Comparison of ENCODE assay signal across 20 cellular contexts in genomic region chr14:70916776-70917175, GRCh38. TPM values are rescaled to one million over a fixed set of nuclear protein-coding genes. Genes with fewer than 3 reads are reported as not detected.
A peak's percentile ranks its signal among the peaks of the same experiment; 100 is the strongest.
DNase-seq lines count a peak whose midpoint lies in the region; ATAC-seq and TF ChIP-seq lines count a peak whose summit lies in the region.
"Had no signal": no experiment of that assay in that cellular context is flagged by ENCODE, and none has a peak within 500 bp of the region (broad histone marks: within the 10 kb centered on the region; RNA-seq: fewer than 3 reads in every experiment).

No MANE protein-coding gene starts in this region.

- CTCF ChIA-PET in PC-3 (lab: Charles Lee) (no interaction called here), RWPE1 (lab: Yijun Ruan, JAX) (no interaction called here), Caco-2 (lab: Charles Lee) (no interaction called here)

- H3K27me3 ChIP-seq in PC-3 (ENCODE audit: low read length) = no peaks in the 10 kb centered on the region
- no peaks in the 10 kb centered on the region for H3K27me3 ChIP-seq in effector memory CD4-positive, alpha-beta T cell (replicated peaks; ENCODE audit: control insufficient read depth, insufficient read depth, low read length, poor library complexity, severe bottlenecking)
- H3K27me3 ChIP-seq in Caco-2 (replicated peaks; ENCODE audit: control insufficient read depth, insufficient read depth, low read length) = no peaks in the 10 kb centered on the region

- no peaks in the 10 kb centered on the region for H3K9me2 ChIP-seq in PC-3 (replicated peaks; ENCODE audit: low read length)

- H3K27ac Mint-ChIP-seq in activated naive CD4-positive, alpha-beta T cell treated with anti-CD3 and anti-CD28 coated beads, Interleukin-2, amount 50 U/mL, for 24 hours = peak overlapping the region; percentile 83
- peak overlapping the region; percentile 35 for H3K27ac Mint-ChIP-seq in stimulated activated effector memory CD8-positive, alpha-beta T cell treated with anti-CD3 and anti-CD28 coated beads, Interleukin-12 subunit alpha, Interleukin-12 subunit beta, amount 100 ng/mL, for 72 hours
- no peak overlapping the region for H3K27ac Mint-ChIP-seq in Caco-2 (ENCODE audit: unreplicated experiment)

- H3K4me1 ChIP-seq in PC-3 (ENCODE audit: insufficient read depth, low read length) (peaks cover 32% of the 10 kb centered on the region), Caco-2 (no peaks in the 10 kb centered on the region)
- H3K4me1 ChIP-seq in effector memory CD4-positive, alpha-beta T cell (ENCODE audit: control insufficient read depth, insufficient read depth, low read length, poor library complexity, severe bottlenecking) = peaks cover 52% of the 10 kb centered on the region

- H4K20me1 ChIP-seq in PC-3 (ENCODE audit: low read length) = peaks cover 68% of the 10 kb centered on the region

- H3K9ac ChIP-seq in PC-3 (ENCODE audit: low read length) = no peak overlapping the region

- H3K4me3 ChIP-seq in PC-3 (ENCODE audit: low read length) (no peak overlapping the region), Caco-2 (ENCODE audit: low read depth, low read length) (no peak overlapping the region)
- H3K4me3 ChIP-seq in effector memory CD4-positive, alpha-beta T cell (ENCODE audit: insufficient read depth, low read depth, low read length, poor library complexity, severe bottlenecking) = no peak overlapping the region

- peaks cover 87% of the 10 kb centered on the region for H3K4me1 Mint-ChIP-seq in activated naive CD4-positive, alpha-beta T cell treated with anti-CD3 and anti-CD28 coated beads, Interleukin-2, amount 50 U/mL, for 24 hours
- H3K4me1 Mint-ChIP-seq in stimulated activated effector memory CD8-positive, alpha-beta T cell treated with anti-CD3 and anti-CD28 coated beads, Interleukin-12 subunit alpha, Interleukin-12 subunit beta, amount 100 ng/mL, for 72 hours = peaks cover 76% of the 10 kb centered on the region
- no peaks in the 10 kb centered on the region for H3K4me1 Mint-ChIP-seq in Caco-2 (ENCODE audit: low read depth, unreplicated experiment)

- no peaks in the 10 kb centered on the region for H3K9me3 ChIP-seq in PC-3 (ENCODE audit: low read length)
- H3K9me3 ChIP-seq in effector memory CD4-positive, alpha-beta T cell (ENCODE audit: control insufficient read depth, low read length) = no peaks in the 10 kb centered on the region
- H3K9me3 ChIP-seq in Caco-2 = no peaks in the 10 kb centered on the region

- no peak for TF ChIP-seq CTCF in PC-3 (conservative IDR thresholded peaks at IDR 0.05; ENCODE audit: low read depth, low read length)
- TF ChIP-seq CTCF in RWPE1 (conservative IDR thresholded peaks at IDR 0.05; ENCODE audit: low read depth) = no peak
- TF ChIP-seq CTCF in Caco-2 (IDR thresholded peaks at IDR 0.05; ENCODE audit: insufficient read depth in 1 of 2, low read depth in 1 of 2, low read length in 1 of 2, severe bottlenecking in 1 of 2, unreplicated experiment in 1 of 2) = no peak

- H3K4me2 ChIP-seq in PC-3 (ENCODE audit: low read length) = peak overlapping the region; percentile 40

- no peaks in the 10 kb centered on the region for H3F3A ChIP-seq in PC-3 (ENCODE audit: low read length, unreplicated experiment)

- no peak for ATAC-seq in PC-3
- ATAC-seq in stimulated activated effector memory CD8-positive, alpha-beta T cell treated with anti-CD3 and anti-CD28 coated beads, Interleukin-12 subunit alpha, Interleukin-12 subunit beta, amount 100 ng/mL, for 72 hours = no peak

- peaks cover 8% of the 10 kb centered on the region for H3K36me3 Mint-ChIP-seq in activated naive CD4-positive, alpha-beta T cell treated with anti-CD3 and anti-CD28 coated beads, Interleukin-2, amount 50 U/mL, for 24 hours
- H3K36me3 Mint-ChIP-seq in stimulated activated effector memory CD8-positive, alpha-beta T cell treated with anti-CD3 and anti-CD28 coated beads, Interleukin-12 subunit alpha, Interleukin-12 subunit beta, amount 100 ng/mL, for 72 hours = peaks cover 5% of the 10 kb centered on the region
- H3K36me3 Mint-ChIP-seq in Caco-2 (ENCODE audit: insufficient read depth, unreplicated experiment) = no peaks in the 10 kb centered on the region

- peak overlapping the region; percentile 4 for H3K4me3 Mint-ChIP-seq in activated naive CD4-positive, alpha-beta T cell treated with anti-CD3 and anti-CD28 coated beads, Interleukin-2, amount 50 U/mL, for 24 hours
- peak overlapping the region; percentile 38 for H3K4me3 Mint-ChIP-seq in stimulated activated effector memory CD8-positive, alpha-beta T cell treated with anti-CD3 and anti-CD28 coated beads, Interleukin-12 subunit alpha, Interleukin-12 subunit beta, amount 100 ng/mL, for 72 hours
- H3K4me3 Mint-ChIP-seq in Caco-2 (ENCODE audit: unreplicated experiment) = no peak overlapping the region

- POLR2A ChIA-PET in PC-3 (lab: Charles Lee; ENCODE audit: unreplicated experiment) (no interaction called here), RWPE1 (lab: Yijun Ruan, JAX; ENCODE audit: low non-redundant PET) (no interaction called here), Caco-2 (lab: Charles Lee) (no interaction called here)

- BruUV-seq in PC-3 (replicated peaks; lab: Mats Ljungman, UMichigan) (no TSS peak), Caco-2 (replicated peaks; lab: Mats Ljungman, UMichigan) (no TSS peak)

- no peak overlapping the region for H2AFZ ChIP-seq in PC-3 (ENCODE audit: low read length)

- no peak for DNase-seq in activated naive CD4-positive, alpha-beta T cell treated with Interleukin-2 at 50 U/mL for 16 hours
- DNase-seq in PC-3 (no peak), RWPE1 (ENCODE audit: low spot score) (no peak), cerebellar nuclear complex (lab: John Stamatoyannopoulos, UW) (no peak), Caco-2 (no peak)
- DNase-seq in effector memory CD4-positive, alpha-beta T cell = no peak
- DNase-seq in stimulated activated effector memory CD8-positive, alpha-beta T cell treated with anti-CD3 and anti-CD28 coated beads, Interleukin-12 subunit alpha, Interleukin-12 subunit beta, amount 100 ng/mL, for 72 hours (ENCODE audit: low spot score in 2 of 2) = no peak
- DNase-seq: activated gamma-delta T cell treated with Interleukin-2 at 50 U/mL for 16 hours; Calu3; EL; glutamatergic neuron; H7; MM.1S; NCI-H1694; NCI-H345; NK-92 treated with Interleukin-12 subunit alpha and Interleukin-12 subunit beta, amount 100 ng/mL, for 24 hours; posterior cingulate gyrus; stimulated activated CD4-positive, alpha-beta T cell treated with anti-CD3 and anti-CD28 coated beads, Interleukin-2, amount 100 ng/mL, for 48 hours; substantia nigra had no signal

- H3K9me3 Mint-ChIP-seq in activated naive CD4-positive, alpha-beta T cell treated with anti-CD3 and anti-CD28 coated beads, Interleukin-2, amount 50 U/mL, for 24 hours = peaks cover 4% of the 10 kb centered on the region
- H3K9me3 Mint-ChIP-seq in stimulated activated effector memory CD8-positive, alpha-beta T cell treated with anti-CD3 and anti-CD28 coated beads, Interleukin-12 subunit alpha, Interleukin-12 subunit beta, amount 100 ng/mL, for 72 hours = peaks cover 2% of the 10 kb centered on the region
- no peaks in the 10 kb centered on the region for H3K9me3 Mint-ChIP-seq in Caco-2 (ENCODE audit: unreplicated experiment)

- peaks cover 91% of the 10 kb centered on the region for H3K79me2 ChIP-seq in PC-3 (ENCODE audit: low read length)

- no peaks in the 10 kb centered on the region for H3K36me3 ChIP-seq in PC-3 (ENCODE audit: low read depth, low read length)
- H3K36me3 ChIP-seq in effector memory CD4-positive, alpha-beta T cell (ENCODE audit: control insufficient read depth, insufficient read depth, low read length) = no peaks in the 10 kb centered on the region
- no peaks in the 10 kb centered on the region for H3K36me3 ChIP-seq in Caco-2 (ENCODE audit: control insufficient read depth, insufficient read depth, low read length)

- no peak overlapping the region for H3K27ac ChIP-seq in PC-3 (ENCODE audit: low read length)
- peak overlapping the region; percentile 10 for H3K27ac ChIP-seq in effector memory CD4-positive, alpha-beta T cell (ENCODE audit: insufficient read depth, low read length, poor library complexity, severe bottlenecking)
- H3K27ac ChIP-seq in RWPE1 = no peak overlapping the region

- intact Hi-C loops in PC-3 (cut with micrococcal nuclease) (loop anchor here (1.0 kb wide), 1 partner anchor 9 kb away; the partner anchor contains the start of gene PCNX1), Caco-2 (cut with micrococcal nuclease; ENCODE audit: unreplicated experiment) (no loop called here)

- H3K27me3 Mint-ChIP-seq in activated naive CD4-positive, alpha-beta T cell treated with anti-CD3 and anti-CD28 coated beads, Interleukin-2, amount 50 U/mL, for 24 hours = no peaks in the 10 kb centered on the region
- no peaks in the 10 kb centered on the region for H3K27me3 Mint-ChIP-seq in Caco-2 (ENCODE audit: insufficient read depth, unreplicated experiment)

RNA-seq across cellular contexts. Expression of gene PCNX1, which starts 9.5 kb away (rescaled TPM):
- total RNA-seq in PC-3 (2014; rRNA removed) = 21.5 and 23.3 TPM in 2 replicates
- 29.0 and 37.4 TPM in 2 replicates for total RNA-seq in Caco-2 (2022)
